ENCODE assay signal across 12 cellular contexts in the genomic region with DNA sequence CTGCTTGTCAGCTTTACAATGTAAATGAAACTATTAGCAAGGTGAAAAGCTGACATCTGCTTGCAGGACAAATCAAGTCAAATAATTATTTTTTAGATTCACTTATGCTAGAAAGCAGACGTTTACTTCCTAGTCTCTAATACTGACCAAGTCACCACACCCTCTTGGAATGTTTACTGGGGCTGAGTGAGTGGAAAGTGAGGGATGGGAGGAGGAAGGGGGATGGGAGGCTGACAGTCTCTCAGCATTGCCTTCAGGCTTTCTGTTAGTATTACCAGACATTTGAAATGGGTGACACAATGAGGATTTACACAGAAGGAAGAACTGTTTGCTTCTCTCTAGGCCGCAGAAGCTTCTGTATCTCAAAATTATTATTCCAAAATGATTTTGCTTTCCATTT.
DNase-seq lines count a peak whose midpoint lies in the region; ATAC-seq and TF ChIP-seq lines count a peak whose summit lies in the region.
"Had no signal": no experiment of that assay in that cellular context is flagged by ENCODE, and none has a peak within 500 bp of the region (broad histone marks: within the 10 kb centered on the region; RNA-seq: fewer than 3 reads in every experiment).

No MANE protein-coding gene starts in this region.

- H3K36me3 Mint-ChIP-seq in Caco-2 (ENCODE audit: insufficient read depth, unreplicated experiment) (peaks cover 6% of the 10 kb centered on the region), mesothelial cell of epicardium (peaks cover 9% of the 10 kb centered on the region)

- no peak overlapping the region for H3K9ac ChIP-seq in MM.1S (ENCODE audit: low read length)

- H3K9me2 ChIP-seq in MM.1S (replicated peaks; ENCODE audit: insufficient read depth, low read length), result no peaks in the 10 kb centered on the region

- H3K4me3 Mint-ChIP-seq in Caco-2 (ENCODE audit: unreplicated experiment), result peak overlapping the region; percentile 32
- H3K4me3 Mint-ChIP-seq in mesothelial cell of epicardium, result no peak overlapping the region

- H3K4me1 ChIP-seq in Caco-2 (peaks cover 35% of the 10 kb centered on the region), breast epithelium (peaks cover 0 to 8% of the 10 kb centered on the region in 2 donors), vagina (peaks cover 14% of the 10 kb centered on the region), MM.1S (ENCODE audit: low read length) (no peaks in the 10 kb centered on the region)
- H3K4me1 ChIP-seq: adrenal gland had no signal

- H3F3A ChIP-seq in MM.1S (ENCODE audit: insufficient read depth, low read length), result no peaks in the 10 kb centered on the region

- H2AFZ ChIP-seq in MM.1S (ENCODE audit: low read length), result no peak overlapping the region

- H3K79me2 ChIP-seq in MM.1S (ENCODE audit: low read length), result no peaks in the 10 kb centered on the region

- POLR2A ChIA-PET in Caco-2 (lab: Charles Lee), result no interaction called here

- H3K27me3 ChIP-seq in Caco-2 (replicated peaks; ENCODE audit: control insufficient read depth, insufficient read depth, low read length) (no peaks in the 10 kb centered on the region), breast epithelium (no peaks in the 10 kb centered on the region), vagina (no peaks in the 10 kb centered on the region), MM.1S (replicated peaks; ENCODE audit: insufficient read depth, low read length) (no peaks in the 10 kb centered on the region)
- H3K27me3 ChIP-seq: adrenal gland, neutrophil had no signal

- DNase-seq in Caco-2 (peak; percentile 67), LoVo (ENCODE audit: low spot score) (peak; percentile 29), breast epithelium (ENCODE audit: low spot score in 2 of 2) (no peak), mesothelial cell of epicardium (ENCODE audit: low spot score in 2 of 2, unreplicated experiment in 2 of 2) (no peak), vagina (ENCODE audit: extremely low spot score in 2 of 2) (no peak), MM.1S (no peak), medulla oblongata (ENCODE audit: extremely low spot score) (no peak)
- DNase-seq: adrenal gland; stimulated activated CD4-positive, alpha-beta T cell treated with anti-CD3 and anti-CD28 coated beads, Interleukin-2, amount 100 ng/mL, for 48 hours had no signal

- H3K27ac Mint-ChIP-seq in Caco-2 (ENCODE audit: unreplicated experiment) (peak overlapping the region; percentile 38), mesothelial cell of epicardium (peak overlapping the region; percentile 87)

- peaks cover 15% of the 10 kb centered on the region for H3K9me3 Mint-ChIP-seq in Caco-2 (ENCODE audit: unreplicated experiment)
- H3K9me3 Mint-ChIP-seq in mesothelial cell of epicardium, result peaks cover 15% of the 10 kb centered on the region

- no peak for ATAC-seq in GM19452 (IDR thresholded peaks at IDR 0.05; ENCODE audit: unreplicated experiment)
- ATAC-seq: HCT116 had no signal

- H3K36me3 ChIP-seq in Caco-2 (ENCODE audit: control insufficient read depth, insufficient read depth, low read length) (no peaks in the 10 kb centered on the region), breast epithelium (no peaks in the 10 kb centered on the region), vagina (no peaks in the 10 kb centered on the region), MM.1S (replicated peaks; ENCODE audit: insufficient read depth, low read length) (no peaks in the 10 kb centered on the region)
- H3K36me3 ChIP-seq: adrenal gland, neutrophil had no signal

- H3K9me3 ChIP-seq in Caco-2 (0 out of 2 replicates have a peak, but pooled peaks cover 11% of the 10 kb centered on the region), breast epithelium (peaks cover 7 to 11% of the 10 kb centered on the region in 2 donors), vagina (no peaks in the 10 kb centered on the region), MM.1S (replicated peaks; ENCODE audit: insufficient read depth, low read length) (no peaks in the 10 kb centered on the region)
- H3K9me3 ChIP-seq: adrenal gland, neutrophil had no signal

- CTCF ChIA-PET in Caco-2 (lab: Charles Lee), result no interaction called here

- no peak for TF ChIP-seq POLR2A in breast epithelium (IDR thresholded peaks at IDR 0.05)
- no peak for TF ChIP-seq POLR2A in vagina (IDR thresholded peaks at IDR 0.05)

- no TSS peak for BruUV-seq in Caco-2 (replicated peaks; lab: Mats Ljungman, UMichigan)

- H3K27me3 Mint-ChIP-seq in Caco-2 (ENCODE audit: insufficient read depth, unreplicated experiment), result no peaks in the 10 kb centered on the region
- H3K27me3 Mint-ChIP-seq in mesothelial cell of epicardium (ENCODE audit: low read depth), result peaks cover 4% of the 10 kb centered on the region

- H3K4me1 Mint-ChIP-seq in Caco-2 (ENCODE audit: low read depth, unreplicated experiment), result peaks cover 26% of the 10 kb centered on the region
- H3K4me1 Mint-ChIP-seq in mesothelial cell of epicardium, result peaks cover 39% of the 10 kb centered on the region

- H3K4me2 ChIP-seq in MM.1S (ENCODE audit: low read depth, low read length), result no peak overlapping the region

- no peaks in the 10 kb centered on the region for H4K20me1 ChIP-seq in MM.1S (ENCODE audit: insufficient read depth, low read length)

- intact Hi-C loops in Caco-2 (cut with micrococcal nuclease; ENCODE audit: unreplicated experiment), result no loop called here
- intact Hi-C loops in breast epithelium (cut with DNase I; ENCODE audit: low total_unique reads), result loop anchor here (2.0 kb wide), 1 partner anchor 30 kb away; no protein-coding TSS in a partner anchor
- intact Hi-C loops in vagina (cut with DNase I), result no loop called here

- H3K27ac ChIP-seq in breast epithelium (peak overlapping the region; percentile 63 to 64), vagina (no peak overlapping the region), MM.1S (ENCODE audit: low read length) (no peak overlapping the region)
- H3K27ac ChIP-seq: adrenal gland, neutrophil had no signal

- no peak for TF ChIP-seq CTCF in Caco-2 (IDR thresholded peaks at IDR 0.05; ENCODE audit: insufficient read depth in 1 of 2, low read depth in 1 of 2, low read length in 1 of 2, severe bottlenecking in 1 of 2, unreplicated experiment in 1 of 2)
- TF ChIP-seq CTCF in breast epithelium (IDR thresholded peaks at IDR 0.05), result no peak
- TF ChIP-seq CTCF in mesothelial cell of epicardium (IDR thresholded peaks at IDR 0.05; ENCODE audit: unreplicated experiment), result no peak
- no peak for TF ChIP-seq CTCF in vagina (IDR thresholded peaks at IDR 0.05)
- no peak for TF ChIP-seq CTCF in MM.1S (IDR thresholded peaks at IDR 0.05; ENCODE audit: low read length)

- no peak overlapping the region for H3K4me3 ChIP-seq in Caco-2 (ENCODE audit: low read depth, low read length)
- no peak overlapping the region for H3K4me3 ChIP-seq in breast epithelium
- H3K4me3 ChIP-seq in vagina, result no peak overlapping the region
- no peak overlapping the region for H3K4me3 ChIP-seq in MM.1S (ENCODE audit: low read length)
- H3K4me3 ChIP-seq: adrenal gland had no signal

Comparison
In these comparisons a context has a peak if more than half of its experiments do, and no peak if none do; other contexts are left out.
1. DNase-seq: peak in Caco-2 (2 of 2) and LoVo (single experiment); none in breast epithelium (0 of 2), mesothelial cell of epicardium (0 of 2), vagina (0 of 2), MM.1S (single experiment) and medulla oblongata (single experiment).
2. H3K27ac ChIP-seq: peak in breast epithelium (2 of 2); none in vagina (single experiment) and MM.1S (single experiment).